Comparison of ENCODE assay signal across 8 cellular contexts in the genomic region with DNA sequence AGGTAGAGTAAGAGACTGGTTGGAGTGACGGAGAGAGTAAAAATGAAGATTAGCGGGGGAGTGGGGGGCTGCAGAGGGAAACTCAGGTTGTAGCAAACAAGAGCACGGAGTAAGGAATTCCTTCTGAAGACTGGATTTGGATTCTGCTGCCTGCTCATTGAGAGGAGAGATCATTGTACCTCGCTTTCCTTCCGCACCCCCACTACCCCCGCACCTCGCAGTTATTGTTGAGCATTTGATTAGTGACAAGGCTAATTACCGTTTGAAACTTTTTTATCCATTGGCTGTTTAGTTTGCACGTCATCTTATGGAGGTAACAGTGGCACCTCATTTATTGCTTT. TPM values are rescaled to one million over a fixed set of nuclear protein-coding genes. Genes with fewer than 3 reads are reported as not detected.
DNase-seq lines count a peak whose midpoint lies in the region; ATAC-seq and TF ChIP-seq lines count a peak whose summit lies in the region.

No MANE protein-coding gene starts in this region.

- H3K36me3 ChIP-seq in right atrium auricular region (peaks cover 20% of the 10 kb centered on the region), left lung (peaks cover 0 to 22% of the 10 kb centered on the region in 2 donors), tibial nerve (peaks cover 0 to 26% (median under 1%) of the 10 kb centered on the region in 3 donors)

- no peak for TF ChIP-seq EP300 in tibial nerve (IDR thresholded peaks at IDR 0.05)

- intact Hi-C loops in left cardiac atrium (cut with DNase I), result loop anchor here in 1 of 2 donors (2.0 to 5.0 kb wide), 2 partner anchors 29 to 41 kb away; a partner anchor contains a TSS
- intact Hi-C loops in left lung (cut with DNase I), result no loop called here

- DNase-seq in right atrium auricular region (ENCODE audit: low spot score) (no peak), left cardiac atrium (no peak), left lung (no peak), tibial nerve (ENCODE audit: low spot score in 2 of 2) (no peak), DMS 273 (lab: John Stamatoyannopoulos, UW; ENCODE audit: unreplicated experiment) (no peak), G401 (ENCODE audit: low spot score) (no peak), NCI-H187 treated with DMSO at 0.1 percent for 48 hours (lab: John Stamatoyannopoulos, UW) (no peak)

- in situ Hi-C loops in G401 (cut with HindIII; ENCODE audit: low sequenced_read_pairs), result no loop called here

- no peak for ATAC-seq in left cardiac atrium
- ATAC-seq in left lung, result peak; percentile 7

- H3K4me3 ChIP-seq in right atrium auricular region (peak overlapping the region; percentile 69 to 82), left lung (peak overlapping the region; percentile 68 to 77), tibial nerve (peak overlapping the region; percentile 51 to 89 (median 78))

- H3K27me3 ChIP-seq in right atrium auricular region (no peaks in the 10 kb centered on the region), left lung (no peaks in the 10 kb centered on the region), tibial nerve (no peaks in the 10 kb centered on the region)

- no peak for TF ChIP-seq CTCF in right atrium auricular region (IDR thresholded peaks at IDR 0.05)
- TF ChIP-seq CTCF in left lung (IDR thresholded peaks at IDR 0.05), result no peak
- TF ChIP-seq CTCF in tibial nerve (IDR thresholded peaks at IDR 0.05), result no peak

- peak overlapping the region; percentile 81 to 88 for H3K27ac ChIP-seq in right atrium auricular region
- H3K27ac ChIP-seq in angular gyrus (ENCODE audit: low read depth, low read length), result peak overlapping the region; percentile 90
- peak overlapping the region; percentile 89 to 91 for H3K27ac ChIP-seq in left lung
- peak overlapping the region; percentile 55 to 94 (median 90) for H3K27ac ChIP-seq in tibial nerve

- no peak for TF ChIP-seq POLR2A in tibial nerve (IDR thresholded peaks at IDR 0.05)

- H3K9me3 ChIP-seq in right atrium auricular region, result no peaks in the 10 kb centered on the region
- H3K9me3 ChIP-seq in left lung, result no peaks in the 10 kb centered on the region
- no peaks in the 10 kb centered on the region for H3K9me3 ChIP-seq in tibial nerve

- peaks cover 0 to 11% of the 10 kb centered on the region in 2 donors for H3K4me1 ChIP-seq in right atrium auricular region
- peaks cover 5 to 25% of the 10 kb centered on the region in 2 donors for H3K4me1 ChIP-seq in left lung
- peaks cover 0 to 36% (median 9%) of the 10 kb centered on the region in 4 donors for H3K4me1 ChIP-seq in tibial nerve

- WGBS in tibial nerve, 2 donors, result 0% methylated on average over 9 of the region's 9 CpGs

RNA-seq across cellular contexts. Expression of a gene that starts 0.5 kb away (rescaled TPM):
- total RNA-seq in right atrium auricular region (10 to 100 TPM; 13.9 to 17.8 TPM), left cardiac atrium (10 to 100 TPM; 22.1 to 25.1 TPM), left lung (10 to 100 TPM; 38.1 to 53.1 TPM), tibial nerve (10 to 100 TPM; 50.4 to 81.0 (median 66.3) TPM)
- total RNA-seq in G401 (2014; rRNA removed; shearing (Covaris generic)), result 42.0 and 52.9 TPM in 2 replicates

RNA-seq across cellular contexts. Expression of a gene that starts 28.1 kb away (rescaled TPM):
- total RNA-seq in right atrium auricular region (10 to 100 TPM; 45.5 to 45.9 TPM), left cardiac atrium (10 to 100 TPM; 72.6 to 74.3 TPM), left lung (10 to 100 TPM; 44.2 to 47.9 TPM), tibial nerve (10 to 100 TPM; 31.4 to 55.5 (median 44.3) TPM)
- total RNA-seq in G401 (2014; rRNA removed; shearing (Covaris generic)), result 73.2 and 92.0 TPM in 2 replicates

RNA-seq across cellular contexts. Expression of a gene that starts 39.4 kb away (rescaled TPM):
- total RNA-seq in right atrium auricular region, result 1 to 10 TPM; 4.0 to 4.2 TPM
- total RNA-seq in left cardiac atrium, result 10 to 100 TPM in 1 of 2 donors, 1 to 10 TPM in 1; 9.8 to 14.1 TPM
- 1 to 10 TPM; 3.4 to 3.9 TPM for total RNA-seq in left lung
- 10 to 100 TPM in 1 of 4 donors, 1 to 10 TPM in 3; 2.7 to 12.8 (median 6.4) TPM for total RNA-seq in tibial nerve
- 9.5 and 11.7 TPM in 2 replicates for total RNA-seq in G401 (2014; rRNA removed; shearing (Covaris generic))

RNA-seq across cellular contexts. Expression of a gene that starts 42.2 kb away (rescaled TPM):
- total RNA-seq in right atrium auricular region (10 to 100 TPM; 18.5 to 24.0 TPM), left cardiac atrium (10 to 100 TPM; 22.5 to 24.3 TPM), left lung (10 to 100 TPM; 26.2 to 29.3 TPM), tibial nerve (10 to 100 TPM; 16.2 to 27.6 (median 24.8) TPM)
- total RNA-seq in G401 (2014; rRNA removed; shearing (Covaris generic)), result 5.4 and 5.6 TPM in 2 replicates

RNA-seq across cellular contexts. Expression of a gene that starts 49.2 kb away (rescaled TPM):
- 10 to 100 TPM in 1 of 2 donors, 1 to 10 TPM in 1; 9.6 to 10.0 TPM for total RNA-seq in right atrium auricular region
- 10 to 100 TPM; 10.1 to 14.0 TPM for total RNA-seq in left cardiac atrium
- 10 to 100 TPM; 10.8 to 21.3 TPM for total RNA-seq in left lung
- 10 to 100 TPM in 3 of 4 donors, 1 to 10 TPM in 1; 5.2 to 25.8 (median 14.1) TPM for total RNA-seq in tibial nerve
- 2.3 and 4.6 TPM in 2 replicates for total RNA-seq in G401 (2014; rRNA removed; shearing (Covaris generic))
